ENCODE assay signal across 9 cellular contexts in genomic region chr2:190911813-190912212, GRCh38.
A peak's percentile ranks its signal among the peaks of the same experiment; 100 is the strongest.
DNase-seq lines count a peak whose midpoint lies in the region; ATAC-seq and TF ChIP-seq lines count a peak whose summit lies in the region.
"Had no signal": no experiment of that assay in that cellular context is flagged by ENCODE, and none has a peak within 500 bp of the region (broad histone marks: within the 10 kb centered on the region; RNA-seq: fewer than 3 reads in every experiment).

No MANE protein-coding gene starts in this region.

- no peaks in the 10 kb centered on the region for H3K4me1 Mint-ChIP-seq in stimulated activated memory B cell treated with anti-CD40 and anti-IgM and Interleukin-4, amounts not matched to agents 10 μg/mL and 1 μg/mL and 100 μg/mL, for 72 hours

- H3K9me3 Mint-ChIP-seq in stimulated activated memory B cell treated with anti-CD40 and anti-IgM and Interleukin-4, amounts not matched to agents 10 μg/mL and 1 μg/mL and 100 μg/mL, for 72 hours: no peaks in the 10 kb centered on the region

- H3K36me3 Mint-ChIP-seq in stimulated activated memory B cell treated with anti-CD40 and anti-IgM and Interleukin-4, amounts not matched to agents 10 μg/mL and 1 μg/mL and 100 μg/mL, for 72 hours: peaks cover 33% of the 10 kb centered on the region

- H3K27ac ChIP-seq in RWPE1: no peak overlapping the region

- no peak overlapping the region for H3K27ac Mint-ChIP-seq in stimulated activated memory B cell treated with anti-CD40 and anti-IgM and Interleukin-4, amounts not matched to agents 10 μg/mL and 1 μg/mL and 100 μg/mL, for 72 hours

- POLR2A ChIA-PET in RWPE1 (lab: Yijun Ruan, JAX; ENCODE audit: low non-redundant PET): no interaction called here

- CTCF ChIA-PET in RWPE1 (lab: Yijun Ruan, JAX): no interaction called here

- no peak for TF ChIP-seq CTCF in RWPE1 (conservative IDR thresholded peaks at IDR 0.05; ENCODE audit: low read depth)

- TF ChIP-seq POLR2A in GM18505 (IDR thresholded peaks at IDR 0.05; ENCODE audit: borderline replicate concordance, extremely low read depth, insufficient read depth, insufficient read length): no peak

- H3K4me3 Mint-ChIP-seq in stimulated activated memory B cell treated with anti-CD40 and anti-IgM and Interleukin-4, amounts not matched to agents 10 μg/mL and 1 μg/mL and 100 μg/mL, for 72 hours: no peak overlapping the region

- DNase-seq in glomerular visceral epithelial cell (ENCODE audit: extremely low spot score) (peak; percentile 75), Ammon's horn (ENCODE audit: low spot score) (no peak), MV-4-11 (lab: John Stamatoyannopoulos, UW) (no peak), RWPE1 (ENCODE audit: low spot score) (no peak)
- DNase-seq: amniotic stem cell had no signal

- H3K27me3 Mint-ChIP-seq in stimulated activated memory B cell treated with anti-CD40 and anti-IgM and Interleukin-4, amounts not matched to agents 10 μg/mL and 1 μg/mL and 100 μg/mL, for 72 hours: no peaks in the 10 kb centered on the region

- peak; percentile 85 for ATAC-seq in GM18505 (IDR thresholded peaks at IDR 0.05; ENCODE audit: unreplicated experiment)
- peak; percentile 86 for ATAC-seq in GM21529 (IDR thresholded peaks at IDR 0.05; ENCODE audit: unreplicated experiment)
- ATAC-seq in HG03442 (IDR thresholded peaks at IDR 0.05; ENCODE audit: unreplicated experiment): peak; percentile 86
- no peak for ATAC-seq in stimulated activated memory B cell treated with anti-CD40 and anti-IgM and Interleukin-4, amounts not matched to agents 10 μg/mL and 1 μg/mL and 100 μg/mL, for 72 hours
